ENCODE assay signal across 35 cellular contexts in the genomic region with DNA sequence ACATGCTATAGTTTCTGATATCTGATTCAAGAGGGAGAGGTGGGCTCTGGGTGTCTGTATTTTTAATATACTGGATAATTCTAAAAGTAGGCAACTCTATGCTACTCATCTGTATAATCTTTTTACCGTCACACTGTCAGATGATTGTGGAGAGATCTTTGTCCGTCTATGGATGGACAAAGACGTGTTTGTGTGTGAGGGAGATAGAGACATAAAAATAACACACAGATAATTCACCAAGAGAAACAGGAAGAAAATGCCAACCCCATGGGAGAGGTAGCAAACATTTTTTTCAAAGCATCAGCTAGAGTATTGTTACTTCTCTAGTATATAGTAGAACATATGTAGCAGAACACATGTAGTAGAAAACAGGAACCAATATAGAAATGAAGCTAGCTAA.
"Had no signal": no experiment of that assay in that cellular context is flagged by ENCODE, and none has a peak within 500 bp of the region (broad histone marks: within the 10 kb centered on the region; RNA-seq: fewer than 3 reads in every experiment).

No MANE protein-coding gene starts in this region.

- H3K4me1 Mint-ChIP-seq: activated naive CD4-positive, alpha-beta T cell treated with anti-CD3 and anti-CD28 coated beads, Interleukin-2, amount 10 ng/mL, durations not matched to agents 7 days and 5 days; activated naive CD4-positive, alpha-beta T cell treated with anti-CD3 and anti-CD28 coated beads, Interleukin-2, amount 50 U/mL, for 24 hours; activated naive CD8-positive, alpha-beta T cell treated with anti-CD3 and anti-CD28 coated beads for 36 hours; activated naive CD8-positive, alpha-beta T cell treated with anti-CD3 and anti-CD28 coated beads, Interleukin-2, amount 10 ng/mL, durations not matched to agents 7 days and 5 days; activated naive CD8-positive, alpha-beta T cell treated with anti-CD3 and anti-CD28 coated beads, Interleukin-2, amount 50 U/mL, for 24 hours; activated T-helper 17 cell treated with anti-CD3 and anti-CD28 coated beads, Interleukin-2, amount 50 U/mL, for 72 hours; brain; central memory CD8-positive, alpha-beta T cell had no signal

- H3K27ac Mint-ChIP-seq: activated naive CD4-positive, alpha-beta T cell treated with anti-CD3 and anti-CD28 coated beads for 36 hours; activated naive CD4-positive, alpha-beta T cell treated with anti-CD3 and anti-CD28 coated beads, Interleukin-2, amount 10 ng/mL, durations not matched to agents 7 days and 5 days; activated naive CD4-positive, alpha-beta T cell treated with anti-CD3 and anti-CD28 coated beads, Interleukin-2, amount 50 U/mL, for 24 hours; activated naive CD4-positive, alpha-beta T cell treated with anti-CD3 and anti-CD28 coated beads, Interleukin-2, amount 50 U/mL, for 72 hours; activated naive CD8-positive, alpha-beta T cell; activated naive CD8-positive, alpha-beta T cell treated with anti-CD3 and anti-CD28 coated beads for 36 hours; activated naive CD8-positive, alpha-beta T cell treated with anti-CD3 and anti-CD28 coated beads, Interleukin-2, amount 10 ng/mL, durations not matched to agents 7 days and 5 days; activated naive CD8-positive, alpha-beta T cell treated with anti-CD3 and anti-CD28 coated beads, Interleukin-2, amount 50 U/mL, for 24 hours; activated T-cell treated with anti-CD3 and anti-CD28 coated beads, Interleukin-2, amount 50 U/mL, for 24 hours; activated T-cell treated with anti-CD3 and anti-CD28 coated beads, Interleukin-2, amount 50 U/mL, for 72 hours; activated T-helper 1 cell treated with anti-CD3 and anti-CD28 coated beads, Interleukin-12 subunit alpha, Interleukin-12 subunit beta, Interleukin-2, Interleukin-4 antibody, amounts not matched to agents 30 ng/mL and 10 ng/mL and 1 ng/mL, durations not matched to agents 14 hours and 24 hours and 36 hours; activated T-helper 17 cell treated with anti-CD3 and anti-CD28 coated beads, Interleukin-2, amount 50 U/mL, for 72 hours; activated T-helper 2 cell treated with anti-CD3 and anti-CD28 coated beads, Interferon-gamma antibody, Interleukin-2, Interleukin-4, amounts not matched to agents 10 μg/mL and 5 μg/mL and 100 μg/mL, durations not matched to agents 14 hours and 24 hours and 36 hours; brain had no signal

- DNase-seq: activated effector memory CD4-positive, alpha-beta T cell treated with anti-CD3 and anti-CD28 coated beads, Interleukin-2, amount 50 U/mL, for 16 hours; activated effector memory CD4-positive, alpha-beta T cell treated with Interleukin-2 at 50 U/mL for 16 hours; activated gamma-delta T cell; activated gamma-delta T cell treated with Interleukin-2 at 50 U/mL for 16 hours; activated naive CD4-positive, alpha-beta T cell; activated naive CD4-positive, alpha-beta T cell treated with anti-CD3 and anti-CD28 coated beads for 36 hours; activated naive CD4-positive, alpha-beta T cell treated with anti-CD3 and anti-CD28 coated beads, Interleukin-2, amount 10 ng/mL, durations not matched to agents 7 days and 5 days; activated naive CD4-positive, alpha-beta T cell treated with anti-CD3 and anti-CD28 coated beads, Interleukin-2, amount 50 U/mL, for 16 hours; activated naive CD4-positive, alpha-beta T cell treated with Interleukin-2 at 50 U/mL for 16 hours; activated naive CD8-positive, alpha-beta T cell treated with anti-CD3 and anti-CD28 coated beads for 36 hours; activated naive CD8-positive, alpha-beta T cell treated with anti-CD3 and anti-CD28 coated beads, Interleukin-2, amount 10 ng/mL, durations not matched to agents 7 days and 5 days; activated naive CD8-positive, alpha-beta T cell treated with anti-CD3 and anti-CD28 coated beads, Interleukin-2, amount 50 U/mL, for 24 hours; activated T-cell treated with anti-CD3 and anti-CD28 coated beads, Interleukin-2, amount 50 U/mL, for 1 hour; activated T-cell treated with anti-CD3 and anti-CD28 coated beads, Interleukin-2, amount 50 U/mL, for 24 hours; activated T-cell treated with anti-CD3 and anti-CD28 coated beads, Interleukin-2, amount 50 U/mL, for 4 hours; activated T-cell treated with anti-CD3 and anti-CD28 coated beads, Interleukin-2, amount 50 U/mL, for 48 hours; activated T-cell treated with anti-CD3 and anti-CD28 coated beads, Interleukin-2, amount 50 U/mL, for 72 hours; adrenal gland; amniotic stem cell; amygdala; anterior cingulate cortex; aorta; body of pancreas; brain microvascular endothelial cell; caudate nucleus; central memory CD4-positive, alpha-beta T cell; cerebellar nuclear complex had no signal

- H3K27me3 Mint-ChIP-seq: activated naive CD4-positive, alpha-beta T cell treated with anti-CD3 and anti-CD28 coated beads, Interleukin-2, amount 10 ng/mL, durations not matched to agents 7 days and 5 days; activated naive CD4-positive, alpha-beta T cell treated with anti-CD3 and anti-CD28 coated beads, Interleukin-2, amount 50 U/mL, for 24 hours; activated naive CD8-positive, alpha-beta T cell treated with anti-CD3 and anti-CD28 coated beads for 36 hours; activated naive CD8-positive, alpha-beta T cell treated with anti-CD3 and anti-CD28 coated beads, Interleukin-2, amount 50 U/mL, for 24 hours; activated T-cell treated with anti-CD3 and anti-CD28 coated beads, Interleukin-2, amount 50 U/mL, for 24 hours; activated T-helper 17 cell treated with anti-CD3 and anti-CD28 coated beads, Interleukin-2, amount 50 U/mL, for 72 hours; central memory CD8-positive, alpha-beta T cell had no signal

- H3K36me3 Mint-ChIP-seq: activated naive CD4-positive, alpha-beta T cell treated with anti-CD3 and anti-CD28 coated beads, Interleukin-2, amount 10 ng/mL, durations not matched to agents 7 days and 5 days; activated naive CD4-positive, alpha-beta T cell treated with anti-CD3 and anti-CD28 coated beads, Interleukin-2, amount 50 U/mL, for 24 hours; activated naive CD8-positive, alpha-beta T cell treated with anti-CD3 and anti-CD28 coated beads for 36 hours; activated naive CD8-positive, alpha-beta T cell treated with anti-CD3 and anti-CD28 coated beads, Interleukin-2, amount 10 ng/mL, durations not matched to agents 7 days and 5 days; brain had no signal

- H3K4me3 Mint-ChIP-seq: activated naive CD4-positive, alpha-beta T cell treated with anti-CD3 and anti-CD28 coated beads for 36 hours; activated naive CD4-positive, alpha-beta T cell treated with anti-CD3 and anti-CD28 coated beads, Interleukin-2, amount 10 ng/mL, durations not matched to agents 7 days and 5 days; activated naive CD4-positive, alpha-beta T cell treated with anti-CD3 and anti-CD28 coated beads, Interleukin-2, amount 50 U/mL, for 24 hours; activated naive CD8-positive, alpha-beta T cell; activated naive CD8-positive, alpha-beta T cell treated with anti-CD3 and anti-CD28 coated beads for 36 hours; activated naive CD8-positive, alpha-beta T cell treated with anti-CD3 and anti-CD28 coated beads, Interleukin-2, amount 10 ng/mL, durations not matched to agents 7 days and 5 days; activated naive CD8-positive, alpha-beta T cell treated with anti-CD3 and anti-CD28 coated beads, Interleukin-2, amount 50 U/mL, for 24 hours; activated T-cell treated with anti-CD3 and anti-CD28 coated beads, Interleukin-2, amount 50 U/mL, for 24 hours; activated T-cell treated with anti-CD3 and anti-CD28 coated beads, Interleukin-2, amount 50 U/mL, for 4 hours; activated T-cell treated with anti-CD3 and anti-CD28 coated beads, Interleukin-2, amount 50 U/mL, for 72 hours; activated T-helper 1 cell treated with anti-CD3 and anti-CD28 coated beads, Interleukin-12 subunit alpha, Interleukin-12 subunit beta, Interleukin-2, Interleukin-4 antibody, amounts not matched to agents 30 ng/mL and 10 ng/mL and 1 ng/mL, durations not matched to agents 14 hours and 24 hours and 36 hours; activated T-helper 17 cell treated with anti-CD3 and anti-CD28 coated beads, Interleukin-2, amount 50 U/mL, for 72 hours; brain; central memory CD8-positive, alpha-beta T cell had no signal

- ATAC-seq: activated naive CD4-positive, alpha-beta T cell treated with anti-CD3 and anti-CD28 coated beads, Interleukin-2, amount 50 U/mL, for 72 hours; activated naive CD8-positive, alpha-beta T cell treated with anti-CD3 and anti-CD28 coated beads, Interleukin-2, amount 50 U/mL, for 24 hours; activated T-cell treated with anti-CD3 and anti-CD28 coated beads, Interleukin-2, amount 50 U/mL, for 4 hours; activated T-cell treated with anti-CD3 and anti-CD28 coated beads, Interleukin-2, amount 50 U/mL, for 72 hours; activated T-helper 17 cell treated with anti-CD3 and anti-CD28 coated beads, Interleukin-2, amount 50 U/mL, for 72 hours; body of pancreas had no signal
